ENCODE assay signal across 18 cellular contexts in genomic region chr7:6422926-6423632, GRCh38. TPM values are rescaled to one million over a fixed set of nuclear protein-coding genes. Genes with fewer than 3 reads are reported as not detected.
A peak's percentile ranks its signal among the peaks of the same experiment; 100 is the strongest.
DNase-seq lines count a peak whose midpoint lies in the region; ATAC-seq and TF ChIP-seq lines count a peak whose summit lies in the region.
"Had no signal": no experiment of that assay in that cellular context is flagged by ENCODE, and none has a peak within 500 bp of the region (broad histone marks: within the 10 kb centered on the region; RNA-seq: fewer than 3 reads in every experiment).

No MANE protein-coding gene starts in this region.

- no peak overlapping the region for H2BK5ac ChIP-seq in H9 (ENCODE audit: insufficient read length, low read length)

- POLR2A ChIA-PET in activated CD8-positive, alpha-beta T cell treated with anti-CD3 and anti-CD28 coated beads, Interleukin-2, amount 10 ng/mL, durations not matched to agents 7 days and 5 days (lab: Charles Lee): no interaction called here
- POLR2A ChIA-PET in activated CD8-positive, alpha-beta T cell treated with anti-CD3 and anti-CD28 coated beads for 36 hours (lab: Charles Lee): interaction anchor here (0.6 kb wide), 1 partner anchor 84 kb away, joined by 3 read pairs; no protein-coding TSS in a partner anchor
- POLR2A ChIA-PET in RWPE1 (lab: Yijun Ruan, JAX; ENCODE audit: low non-redundant PET): no interaction called here

- intact Hi-C loops in activated CD8-positive, alpha-beta T cell treated with anti-CD3 and anti-CD28 coated beads for 36 hours (cut with micrococcal nuclease): no loop called here
- intact Hi-C loops in left cardiac atrium (cut with DNase I): loop anchor here in 1 of 2 donors (10.0 kb wide), 1 partner anchor 68 kb away; no protein-coding TSS in a partner anchor

- no peak overlapping the region for H2BK15ac ChIP-seq in H9 (ENCODE audit: low read depth, low read length)

- H3K27ac ChIP-seq in RWPE1 (peak overlapping the region; percentile 58; the same call in 1 of the 2 replicates), H9 (ENCODE audit: insufficient read length, low read depth, low read length) (no peak overlapping the region)

- H4K8ac ChIP-seq in H9 (replicated peaks; ENCODE audit: insufficient read length, low read depth, low read length): no peak overlapping the region

- H2AFZ ChIP-seq in H9 (ENCODE audit: low read length): no peak overlapping the region

- no peaks in the 10 kb centered on the region for H3K4me1 ChIP-seq in H9 (ENCODE audit: insufficient read depth, low read length)
- H3K4me1 ChIP-seq: ascending aorta, transverse colon had no signal

- no peak overlapping the region for H4K91ac ChIP-seq in H9 (ENCODE audit: insufficient read length, low read depth, low read length)

- H3K9me3 ChIP-seq in H9 (ENCODE audit: control insufficient read depth, low read depth, low read length): peaks cover 15% of the 10 kb centered on the region
- H3K9me3 ChIP-seq: ascending aorta, esophagus muscularis mucosa, heart right ventricle, transverse colon had no signal

- no peaks in the 10 kb centered on the region for H3K79me2 ChIP-seq in H9 (ENCODE audit: insufficient read depth, low read length)

- peaks cover 8% of the 10 kb centered on the region for H3K4me1 Mint-ChIP-seq in activated CD8-positive, alpha-beta T cell treated with anti-CD3 and anti-CD28 coated beads, Interleukin-2, amount 10 ng/mL, durations not matched to agents 7 days and 5 days (ENCODE audit: low read depth)
- H3K4me1 Mint-ChIP-seq in activated CD8-positive, alpha-beta T cell treated with anti-CD3 and anti-CD28 coated beads for 36 hours (ENCODE audit: low read depth): no peaks in the 10 kb centered on the region
- H3K4me1 Mint-ChIP-seq in stimulated activated effector memory CD8-positive, alpha-beta T cell treated with anti-CD3 and anti-CD28 coated beads, Interleukin-12 subunit alpha, Interleukin-12 subunit beta, amount 100 ng/mL, for 72 hours: peaks cover 11% of the 10 kb centered on the region
- H3K4me1 Mint-ChIP-seq in H9: no peaks in the 10 kb centered on the region
- H3K4me1 Mint-ChIP-seq: WTC11 had no signal

- no peaks in the 10 kb centered on the region for H3K27me3 ChIP-seq in H9 (ENCODE audit: insufficient read depth, low read length)
- H3K27me3 ChIP-seq: ascending aorta, esophagus muscularis mucosa, heart right ventricle, transverse colon had no signal

- H2BK12ac ChIP-seq in H9 (ENCODE audit: insufficient read length, low read depth, low read length): no peak overlapping the region

- no peak overlapping the region for H2AK5ac ChIP-seq in H9 (ENCODE audit: insufficient read length, low read length)

- H3K79me1 ChIP-seq in H9 (ENCODE audit: insufficient read depth, low read depth, low read length, poor library complexity, severe bottlenecking): no peaks in the 10 kb centered on the region

- DNase-seq in activated CD8-positive, alpha-beta T cell treated with anti-CD3 and anti-CD28 coated beads, Interleukin-2, amount 10 ng/mL, durations not matched to agents 7 days and 5 days: no peak
- DNase-seq in activated CD8-positive, alpha-beta T cell treated with anti-CD3 and anti-CD28 coated beads for 36 hours: no peak
- DNase-seq in RWPE1 (ENCODE audit: low spot score) (no peak), left cardiac atrium (peak; percentile 50), HuH-7 (ENCODE audit: low spot score) (no peak), H9 (no peak)
- DNase-seq in stimulated activated effector memory CD8-positive, alpha-beta T cell treated with anti-CD3 and anti-CD28 coated beads, Interleukin-12 subunit alpha, Interleukin-12 subunit beta, amount 100 ng/mL, for 72 hours (ENCODE audit: low spot score in 2 of 2): no peak
- DNase-seq: IMR-90; kidney glomerular epithelial cell; NCI-H1436 treated with DMSO at 0.1 percent for 48 hours; NCI-H446 treated with DMSO at 0.1 percent for 48 hours; stimulated activated CD4-positive, alpha-beta T cell treated with anti-CD3 and anti-CD28 coated beads, Interleukin-2, amount 100 ng/mL, for 24 hours; transverse colon had no signal

- no peak overlapping the region for H3K14ac ChIP-seq in H9 (ENCODE audit: insufficient read depth, low read length)

- no peak overlapping the region for H4K5ac ChIP-seq in H9 (ENCODE audit: insufficient read length, low read depth, low read length)

- H3K4me3 Mint-ChIP-seq in activated CD8-positive, alpha-beta T cell treated with anti-CD3 and anti-CD28 coated beads, Interleukin-2, amount 10 ng/mL, durations not matched to agents 7 days and 5 days: no peak overlapping the region
- H3K4me3 Mint-ChIP-seq in activated CD8-positive, alpha-beta T cell treated with anti-CD3 and anti-CD28 coated beads for 36 hours: no peak overlapping the region
- H3K4me3 Mint-ChIP-seq in stimulated activated effector memory CD8-positive, alpha-beta T cell treated with anti-CD3 and anti-CD28 coated beads, Interleukin-12 subunit alpha, Interleukin-12 subunit beta, amount 100 ng/mL, for 72 hours: no peak overlapping the region
- H3K4me3 Mint-ChIP-seq in H9: no peak overlapping the region; a peak in 1 of 5 replicates
- H3K4me3 Mint-ChIP-seq: WTC11 had no signal

- no peaks in the 10 kb centered on the region for H3K27me3 Mint-ChIP-seq in activated CD8-positive, alpha-beta T cell treated with anti-CD3 and anti-CD28 coated beads, Interleukin-2, amount 10 ng/mL, durations not matched to agents 7 days and 5 days (ENCODE audit: low read depth)
- H3K27me3 Mint-ChIP-seq in activated CD8-positive, alpha-beta T cell treated with anti-CD3 and anti-CD28 coated beads for 36 hours: no peaks in the 10 kb centered on the region
- H3K27me3 Mint-ChIP-seq in H9 (ENCODE audit: low read depth): no peaks in the 10 kb centered on the region

- no CpG with 5 or more reads among the region's 18 CpGs for WGBS in H9 (ENCODE audit: extremely low coverage, insufficient read length, low lambda C conversion rate)

- no peak for TF ChIP-seq CTCF in activated CD8-positive, alpha-beta T cell treated with anti-CD3 and anti-CD28 coated beads for 36 hours (IDR thresholded peaks at IDR 0.05)
- TF ChIP-seq CTCF in RWPE1 (conservative IDR thresholded peaks at IDR 0.05; ENCODE audit: low read depth): no peak
- TF ChIP-seq CTCF in H9 (conservative IDR thresholded peaks at IDR 0.05): no peak

- H3K9ac ChIP-seq in H9 (ENCODE audit: extremely low read depth, insufficient read length, low read length): no peak overlapping the region

- no peak overlapping the region for H3K4me2 ChIP-seq in H9 (ENCODE audit: insufficient read depth, insufficient read length, low read length)

- ATAC-seq in activated CD8-positive, alpha-beta T cell treated with anti-CD3 and anti-CD28 coated beads, Interleukin-2, amount 10 ng/mL, durations not matched to agents 7 days and 5 days: peak; percentile 52
- ATAC-seq in activated CD8-positive, alpha-beta T cell treated with anti-CD3 and anti-CD28 coated beads for 36 hours: no peak
- ATAC-seq in left cardiac atrium: peak in 1 of 2 donors; percentile 35
- peak; percentile 47 for ATAC-seq in stimulated activated effector memory CD8-positive, alpha-beta T cell treated with anti-CD3 and anti-CD28 coated beads, Interleukin-12 subunit alpha, Interleukin-12 subunit beta, amount 100 ng/mL, for 72 hours
- ATAC-seq in GM19023 (IDR thresholded peaks at IDR 0.05; ENCODE audit: unreplicated experiment): no peak
- ATAC-seq: WTC11 had no signal

- no peaks in the 10 kb centered on the region for H3K23me2 ChIP-seq in H9 (ENCODE audit: insufficient read length, low read depth, low read length, poor library complexity, severe bottlenecking)

- H3K56ac ChIP-seq in H9 (ENCODE audit: insufficient read length, low read depth, low read length): no peak overlapping the region

- CTCF ChIA-PET in activated CD8-positive, alpha-beta T cell treated with anti-CD3 and anti-CD28 coated beads, Interleukin-2, amount 10 ng/mL, durations not matched to agents 7 days and 5 days (lab: Charles Lee): no interaction called here
- CTCF ChIA-PET in activated CD8-positive, alpha-beta T cell treated with anti-CD3 and anti-CD28 coated beads for 36 hours (lab: Charles Lee): no interaction called here
- CTCF ChIA-PET in RWPE1 (lab: Yijun Ruan, JAX): interaction anchor here (0.6 kb wide), 2 partner anchors 135 to 357 kb away, joined by 3 to 6 read pairs; no protein-coding TSS in a partner anchor

- no peak overlapping the region for H3K4ac ChIP-seq in H9 (ENCODE audit: low read depth, low read length)

- no peak overlapping the region for H2BK120ac ChIP-seq in H9 (ENCODE audit: low read depth, low read length, poor library complexity, severe bottlenecking)

- no peak overlapping the region for H2BK20ac ChIP-seq in H9 (ENCODE audit: low read depth, low read length, poor library complexity, severe bottlenecking)

- H3K36me3 Mint-ChIP-seq in activated CD8-positive, alpha-beta T cell treated with anti-CD3 and anti-CD28 coated beads, Interleukin-2, amount 10 ng/mL, durations not matched to agents 7 days and 5 days (ENCODE audit: low read depth): peaks cover 45% of the 10 kb centered on the region
- peaks cover 20% of the 10 kb centered on the region for H3K36me3 Mint-ChIP-seq in activated CD8-positive, alpha-beta T cell treated with anti-CD3 and anti-CD28 coated beads for 36 hours (ENCODE audit: low read depth)
- peaks cover 49% of the 10 kb centered on the region for H3K36me3 Mint-ChIP-seq in stimulated activated effector memory CD8-positive, alpha-beta T cell treated with anti-CD3 and anti-CD28 coated beads, Interleukin-12 subunit alpha, Interleukin-12 subunit beta, amount 100 ng/mL, for 72 hours
- peaks cover 67 to 87% (median 81%) of the 10 kb centered on the region in 3 experiments for H3K36me3 Mint-ChIP-seq in H9 (ENCODE audit: insufficient read depth in 1 of 3, low read depth in 3 of 3)

- H4K20me1 ChIP-seq in H9 (ENCODE audit: control insufficient read depth, insufficient read depth, insufficient read length): no peaks in the 10 kb centered on the region

- H3K18ac ChIP-seq in H9 (ENCODE audit: insufficient read length, low read depth, low read length): no peak overlapping the region

- H3K23ac ChIP-seq in H9 (ENCODE audit: insufficient read length, low read depth, low read length): no peak overlapping the region

- H3T11ph ChIP-seq in H9 (ENCODE audit: low read length): no peak overlapping the region

- no peaks in the 10 kb centered on the region for H3K9me3 Mint-ChIP-seq in activated CD8-positive, alpha-beta T cell treated with anti-CD3 and anti-CD28 coated beads, Interleukin-2, amount 10 ng/mL, durations not matched to agents 7 days and 5 days (ENCODE audit: insufficient read depth)
- H3K9me3 Mint-ChIP-seq in activated CD8-positive, alpha-beta T cell treated with anti-CD3 and anti-CD28 coated beads for 36 hours: no peaks in the 10 kb centered on the region
- no peaks in the 10 kb centered on the region for H3K9me3 Mint-ChIP-seq in stimulated activated effector memory CD8-positive, alpha-beta T cell treated with anti-CD3 and anti-CD28 coated beads, Interleukin-12 subunit alpha, Interleukin-12 subunit beta, amount 100 ng/mL, for 72 hours
- H3K9me3 Mint-ChIP-seq in H9: peaks cover 24 to 28% of the 10 kb centered on the region in 2 experiments

- H3K27ac Mint-ChIP-seq in activated CD8-positive, alpha-beta T cell treated with anti-CD3 and anti-CD28 coated beads, Interleukin-2, amount 10 ng/mL, durations not matched to agents 7 days and 5 days: peak overlapping the region; percentile 1
- no peak overlapping the region for H3K27ac Mint-ChIP-seq in activated CD8-positive, alpha-beta T cell treated with anti-CD3 and anti-CD28 coated beads for 36 hours
- peak overlapping the region; percentile 73 for H3K27ac Mint-ChIP-seq in stimulated activated effector memory CD8-positive, alpha-beta T cell treated with anti-CD3 and anti-CD28 coated beads, Interleukin-12 subunit alpha, Interleukin-12 subunit beta, amount 100 ng/mL, for 72 hours
- H3K27ac Mint-ChIP-seq in H9: peak overlapping the region in 1 of 3 experiments; percentile 48; a peak in 2 of 7 replicates
- H3K27ac Mint-ChIP-seq: WTC11 had no signal

RNA-seq across cellular contexts. Expression of gene DAGLB, which starts 24.7 kb away (rescaled TPM):
- 10 to 100 TPM; 25.1 to 28.5 TPM for total RNA-seq in activated CD8-positive, alpha-beta T cell treated with anti-CD3 and anti-CD28 coated beads, Interleukin-2, amount 10 ng/mL, durations not matched to agents 7 days and 5 days
- 10 to 100 TPM; 17.7 to 20.2 TPM for total RNA-seq in activated CD8-positive, alpha-beta T cell treated with anti-CD3 and anti-CD28 coated beads for 36 hours
- total RNA-seq in left cardiac atrium (10 to 100 TPM in 1 of 2 donors, 1 to 10 TPM in 1; 8.6 to 11.9 TPM), H9 (2021) (41.9 and 46.4 TPM in 2 replicates)

RNA-seq across cellular contexts. Expression of gene RAC1, which starts 48.8 kb away (rescaled TPM):
- total RNA-seq in activated CD8-positive, alpha-beta T cell treated with anti-CD3 and anti-CD28 coated beads, Interleukin-2, amount 10 ng/mL, durations not matched to agents 7 days and 5 days: 100 to 1,000 TPM; 182 to 186 TPM
- total RNA-seq in activated CD8-positive, alpha-beta T cell treated with anti-CD3 and anti-CD28 coated beads for 36 hours: 100 to 1,000 TPM; 143 to 152 TPM
- total RNA-seq in left cardiac atrium: 100 to 1,000 TPM; 135 to 169 TPM
- total RNA-seq in H9 (2021): 245 and 255 TPM in 2 replicates

Comparison
In these comparisons a context has a peak if more than half of its experiments do, and no peak if none do; other contexts are left out.
1. ATAC-seq: peak in activated CD8-positive, alpha-beta T cell treated with anti-CD3 and anti-CD28 coated beads, Interleukin-2, amount 10 ng/mL, durations not matched to agents 7 days and 5 days (single experiment) and stimulated activated effector memory CD8-positive, alpha-beta T cell treated with anti-CD3 and anti-CD28 coated beads, Interleukin-12 subunit alpha, Interleukin-12 subunit beta, amount 100 ng/mL, for 72 hours (single experiment); none in activated CD8-positive, alpha-beta T cell treated with anti-CD3 and anti-CD28 coated beads for 36 hours (single experiment) and GM19023 (single experiment).